18 cellular contexts compared by ENCODE assay signal in genomic region chr5:179194941-179195381, GRCh38.
DNase-seq lines count a peak whose midpoint lies in the region; ATAC-seq, FAIRE-seq and TF ChIP-seq lines count a peak whose summit lies in the region.
"Had no signal": no experiment of that assay in that cellular context is flagged by ENCODE, and none has a peak within 500 bp of the region (broad histone marks: within the 10 kb centered on the region; RNA-seq: fewer than 3 reads in every experiment).

No MANE protein-coding gene starts in this region.

- no peaks in the 10 kb centered on the region for H3K27me3 ChIP-seq in trophoblast cell (ENCODE audit: insufficient read depth, low read length)
- H3K27me3 ChIP-seq: Peyer's patch had no signal

- H3K4me3 ChIP-seq in kidney (ENCODE audit: low read length in 2 of 2) (no peak overlapping the region), trophoblast cell (ENCODE audit: low read depth, low read length) (no peak overlapping the region), lower leg skin (ENCODE audit: low read depth, poor library complexity, severe bottlenecking) (no peak overlapping the region)
- H3K4me3 ChIP-seq: A549, GM12878, Peyer's patch had no signal

- H3K9ac ChIP-seq in kidney (ENCODE audit: low read length in 2 of 2), result no peak overlapping the region
- H3K9ac ChIP-seq in trophoblast cell (ENCODE audit: low read length), result peak overlapping the region; percentile 18

- no peak for TF ChIP-seq POLR2A in lower leg skin (IDR thresholded peaks at IDR 0.05)

- no peaks in the 10 kb centered on the region for H3K4me1 ChIP-seq in kidney (ENCODE audit: control insufficient read depth in 1 of 2, insufficient read depth in 1 of 2, low read depth in 1 of 2, low read length in 2 of 2)
- peaks cover 3 to 6% of the 10 kb centered on the region in 2 experiments for H3K4me1 ChIP-seq in trophoblast cell (ENCODE audit: control insufficient read depth in 1 of 2, insufficient read depth in 2 of 2, low read length in 2 of 2)
- H3K4me1 ChIP-seq: A549, Peyer's patch had no signal

- H3K27ac ChIP-seq in kidney (ENCODE audit: low read depth in 2 of 2, low read length in 2 of 2), result no peak overlapping the region
- H3K27ac ChIP-seq in trophoblast cell (ENCODE audit: low read depth, low read length), result no peak overlapping the region
- H3K27ac ChIP-seq: A549, Peyer's patch had no signal

- no peak overlapping the region for H3K4me2 ChIP-seq in trophoblast cell (ENCODE audit: low read length)
- H3K4me2 ChIP-seq: A549 had no signal

- H4K8ac ChIP-seq in trophoblast cell (ENCODE audit: low read depth, low read length), result no peak overlapping the region

- H3K14ac ChIP-seq in trophoblast cell (ENCODE audit: low read length), result no peak overlapping the region

- no peak overlapping the region for H3K4ac ChIP-seq in trophoblast cell (ENCODE audit: low read depth, low read length)

- intact Hi-C loops in left cardiac atrium (cut with DNase I) (no loop called here), left ventricle myocardium superior (cut with micrococcal nuclease) (no loop called here), kidney (cut with DNase I) (no loop called here), lower leg skin (cut with DNase I; ENCODE audit: low total_unique reads) (no loop called here)

- no CpG with 5 or more reads among the region's 19 CpGs for WGBS in trophoblast cell (ENCODE audit: extremely low coverage, insufficient coverage, insufficient read length)
- WGBS in lower leg skin, 2 donors, result 85 to 92% methylated on average over 18 to 19 of the region's 19 CpGs

- no peak overlapping the region for H2BK12ac ChIP-seq in trophoblast cell (ENCODE audit: low read length)

- H3K18ac ChIP-seq in trophoblast cell (ENCODE audit: low read length), result no peak overlapping the region

- H3K9me3 ChIP-seq in kidney (ENCODE audit: control insufficient read depth in 1 of 2, low read length in 2 of 2) (no peaks in the 10 kb centered on the region), trophoblast cell (ENCODE audit: insufficient read depth, low read depth, low read length) (no peaks in the 10 kb centered on the region)
- H3K9me3 ChIP-seq: Peyer's patch had no signal

- no peak overlapping the region for H4K12ac ChIP-seq in trophoblast cell (ENCODE audit: low read depth, low read length)

- no peak overlapping the region for H2BK5ac ChIP-seq in trophoblast cell (ENCODE audit: low read depth, low read length, poor library complexity)

- H3K79me2 ChIP-seq in trophoblast cell (ENCODE audit: control insufficient read depth, insufficient read depth, low read length, poor library complexity), result no peaks in the 10 kb centered on the region

- no peak for FAIRE-seq in kidney (lab: Jason Lieb, UNC)
- FAIRE-seq: A549, D721Med, GM12878, H54 had no signal

- ATAC-seq in left cardiac atrium (no peak), left ventricle myocardium superior (no peak)
- ATAC-seq: A549, GM12878 had no signal

- H3K36me3 ChIP-seq in kidney (ENCODE audit: control insufficient read depth in 1 of 2, insufficient read depth in 2 of 2, low read length in 2 of 2) (no peaks in the 10 kb centered on the region), trophoblast cell (ENCODE audit: control insufficient read depth in 1 of 2, insufficient read depth in 2 of 2, low read length in 2 of 2) (peaks cover 5 to 6% of the 10 kb centered on the region in 2 experiments)
- H3K36me3 ChIP-seq: Peyer's patch had no signal

- no peak overlapping the region for H4K91ac ChIP-seq in trophoblast cell (ENCODE audit: low read depth, low read length)

- H3K79me1 ChIP-seq in trophoblast cell (ENCODE audit: low read length), result no peaks in the 10 kb centered on the region

- H3K23ac ChIP-seq in trophoblast cell (ENCODE audit: low read length), result no peak overlapping the region

- TF ChIP-seq CTCF in kidney (IDR thresholded peaks at IDR 0.05; ENCODE audit: borderline replicate concordance, extremely low read depth, insufficient read depth) (no peak), lower leg skin (IDR thresholded peaks at IDR 0.05) (no peak)

- no peak overlapping the region for H2BK120ac ChIP-seq in trophoblast cell (ENCODE audit: insufficient read depth, low read length, poor library complexity)

- peak; percentile 15 for DNase-seq in left cardiac atrium
- no peak for DNase-seq in left ventricle myocardium superior
- DNase-seq in kidney, result peak; percentile 59
- DNase-seq in trophoblast cell, result no peak
- DNase-seq in Kasumi-1 (lab: John Stamatoyannopoulos, UW), result no peak
- no peak for DNase-seq in lower leg skin (ENCODE audit: low spot score in 2 of 2)
- no peak for DNase-seq in DMS 273 (lab: John Stamatoyannopoulos, UW; ENCODE audit: unreplicated experiment)
- DNase-seq: DMS79, Karpas-422, NCI-H1417, NCI-H187, NCI-H446, NCI-H526 had no signal

- no peak overlapping the region for H2AFZ ChIP-seq in trophoblast cell (ENCODE audit: insufficient read depth, low read length, poor library complexity)

- H2AK5ac ChIP-seq in trophoblast cell (ENCODE audit: low read length), result no peak overlapping the region

Comparison
In these comparisons a context has a peak if more than half of its experiments do, and no peak if none do; other contexts are left out.
1. DNase-seq: peak in left cardiac atrium (single experiment) and kidney (single experiment); none in left ventricle myocardium superior (single experiment), trophoblast cell (0 of 2), Kasumi-1 (0 of 2), lower leg skin (0 of 2) and DMS 273 (single experiment).